2 cellular contexts compared by ENCODE assay signal in the genomic region with DNA sequence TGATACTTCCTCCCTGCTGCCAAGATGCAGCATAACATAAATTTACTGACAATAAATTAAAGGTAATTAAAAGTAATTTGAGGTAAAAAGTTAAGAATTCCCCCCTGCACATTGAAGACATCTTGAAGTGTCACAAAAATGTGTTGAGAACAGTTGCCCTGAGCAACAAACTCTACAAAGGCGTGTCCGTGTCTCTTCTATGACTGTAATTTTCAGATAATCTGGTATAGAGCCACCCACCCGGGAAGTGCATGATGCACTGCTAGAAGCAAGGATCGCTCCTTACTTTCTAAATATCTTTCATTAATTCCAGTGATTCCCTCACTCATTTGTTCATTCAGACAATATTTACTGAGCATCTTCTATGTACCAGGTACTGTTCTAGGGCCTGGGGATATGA.
TF ChIP-seq lines count a peak whose summit lies in the region.

No MANE protein-coding gene starts in this region.

TF ChIP-seq in GM23338, 12 proteins besides CTCF, POLR2A, EP300 and RAD21:
- TF ChIP-seq EZH2phosphoT487 (IDR thresholded peaks at IDR 0.05; ENCODE audit: unreplicated experiment) (no peak), STAT1 (IDR thresholded peaks at IDR 0.05; ENCODE audit: unreplicated experiment) (no peak), CREB1 (CRISPR knock-in tag; IDR thresholded peaks at IDR 0.05; ENCODE audit: low read depth) (no peak), POLR2AphosphoS5 (IDR thresholded peaks at IDR 0.05; ENCODE audit: low read depth) (no peak), EZH2 (IDR thresholded peaks at IDR 0.05; ENCODE audit: low read depth, unreplicated experiment) (no peak), JUNB (IDR thresholded peaks at IDR 0.05; ENCODE audit: unreplicated experiment) (no peak)
- TF ChIP-seq, protein P1, sequence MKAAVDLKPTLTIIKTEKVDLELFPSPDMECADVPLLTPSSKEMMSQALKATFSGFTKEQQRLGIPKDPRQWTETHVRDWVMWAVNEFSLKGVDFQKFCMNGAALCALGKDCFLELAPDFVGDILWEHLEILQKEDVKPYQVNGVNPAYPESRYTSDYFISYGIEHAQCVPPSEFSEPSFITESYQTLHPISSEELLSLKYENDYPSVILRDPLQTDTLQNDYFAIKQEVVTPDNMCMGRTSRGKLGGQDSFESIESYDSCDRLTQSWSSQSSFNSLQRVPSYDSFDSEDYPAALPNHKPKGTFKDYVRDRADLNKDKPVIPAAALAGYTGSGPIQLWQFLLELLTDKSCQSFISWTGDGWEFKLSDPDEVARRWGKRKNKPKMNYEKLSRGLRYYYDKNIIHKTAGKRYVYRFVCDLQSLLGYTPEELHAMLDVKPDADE (IDR thresholded peaks at IDR 0.05) = no peak
- TF ChIP-seq, protein P2, sequence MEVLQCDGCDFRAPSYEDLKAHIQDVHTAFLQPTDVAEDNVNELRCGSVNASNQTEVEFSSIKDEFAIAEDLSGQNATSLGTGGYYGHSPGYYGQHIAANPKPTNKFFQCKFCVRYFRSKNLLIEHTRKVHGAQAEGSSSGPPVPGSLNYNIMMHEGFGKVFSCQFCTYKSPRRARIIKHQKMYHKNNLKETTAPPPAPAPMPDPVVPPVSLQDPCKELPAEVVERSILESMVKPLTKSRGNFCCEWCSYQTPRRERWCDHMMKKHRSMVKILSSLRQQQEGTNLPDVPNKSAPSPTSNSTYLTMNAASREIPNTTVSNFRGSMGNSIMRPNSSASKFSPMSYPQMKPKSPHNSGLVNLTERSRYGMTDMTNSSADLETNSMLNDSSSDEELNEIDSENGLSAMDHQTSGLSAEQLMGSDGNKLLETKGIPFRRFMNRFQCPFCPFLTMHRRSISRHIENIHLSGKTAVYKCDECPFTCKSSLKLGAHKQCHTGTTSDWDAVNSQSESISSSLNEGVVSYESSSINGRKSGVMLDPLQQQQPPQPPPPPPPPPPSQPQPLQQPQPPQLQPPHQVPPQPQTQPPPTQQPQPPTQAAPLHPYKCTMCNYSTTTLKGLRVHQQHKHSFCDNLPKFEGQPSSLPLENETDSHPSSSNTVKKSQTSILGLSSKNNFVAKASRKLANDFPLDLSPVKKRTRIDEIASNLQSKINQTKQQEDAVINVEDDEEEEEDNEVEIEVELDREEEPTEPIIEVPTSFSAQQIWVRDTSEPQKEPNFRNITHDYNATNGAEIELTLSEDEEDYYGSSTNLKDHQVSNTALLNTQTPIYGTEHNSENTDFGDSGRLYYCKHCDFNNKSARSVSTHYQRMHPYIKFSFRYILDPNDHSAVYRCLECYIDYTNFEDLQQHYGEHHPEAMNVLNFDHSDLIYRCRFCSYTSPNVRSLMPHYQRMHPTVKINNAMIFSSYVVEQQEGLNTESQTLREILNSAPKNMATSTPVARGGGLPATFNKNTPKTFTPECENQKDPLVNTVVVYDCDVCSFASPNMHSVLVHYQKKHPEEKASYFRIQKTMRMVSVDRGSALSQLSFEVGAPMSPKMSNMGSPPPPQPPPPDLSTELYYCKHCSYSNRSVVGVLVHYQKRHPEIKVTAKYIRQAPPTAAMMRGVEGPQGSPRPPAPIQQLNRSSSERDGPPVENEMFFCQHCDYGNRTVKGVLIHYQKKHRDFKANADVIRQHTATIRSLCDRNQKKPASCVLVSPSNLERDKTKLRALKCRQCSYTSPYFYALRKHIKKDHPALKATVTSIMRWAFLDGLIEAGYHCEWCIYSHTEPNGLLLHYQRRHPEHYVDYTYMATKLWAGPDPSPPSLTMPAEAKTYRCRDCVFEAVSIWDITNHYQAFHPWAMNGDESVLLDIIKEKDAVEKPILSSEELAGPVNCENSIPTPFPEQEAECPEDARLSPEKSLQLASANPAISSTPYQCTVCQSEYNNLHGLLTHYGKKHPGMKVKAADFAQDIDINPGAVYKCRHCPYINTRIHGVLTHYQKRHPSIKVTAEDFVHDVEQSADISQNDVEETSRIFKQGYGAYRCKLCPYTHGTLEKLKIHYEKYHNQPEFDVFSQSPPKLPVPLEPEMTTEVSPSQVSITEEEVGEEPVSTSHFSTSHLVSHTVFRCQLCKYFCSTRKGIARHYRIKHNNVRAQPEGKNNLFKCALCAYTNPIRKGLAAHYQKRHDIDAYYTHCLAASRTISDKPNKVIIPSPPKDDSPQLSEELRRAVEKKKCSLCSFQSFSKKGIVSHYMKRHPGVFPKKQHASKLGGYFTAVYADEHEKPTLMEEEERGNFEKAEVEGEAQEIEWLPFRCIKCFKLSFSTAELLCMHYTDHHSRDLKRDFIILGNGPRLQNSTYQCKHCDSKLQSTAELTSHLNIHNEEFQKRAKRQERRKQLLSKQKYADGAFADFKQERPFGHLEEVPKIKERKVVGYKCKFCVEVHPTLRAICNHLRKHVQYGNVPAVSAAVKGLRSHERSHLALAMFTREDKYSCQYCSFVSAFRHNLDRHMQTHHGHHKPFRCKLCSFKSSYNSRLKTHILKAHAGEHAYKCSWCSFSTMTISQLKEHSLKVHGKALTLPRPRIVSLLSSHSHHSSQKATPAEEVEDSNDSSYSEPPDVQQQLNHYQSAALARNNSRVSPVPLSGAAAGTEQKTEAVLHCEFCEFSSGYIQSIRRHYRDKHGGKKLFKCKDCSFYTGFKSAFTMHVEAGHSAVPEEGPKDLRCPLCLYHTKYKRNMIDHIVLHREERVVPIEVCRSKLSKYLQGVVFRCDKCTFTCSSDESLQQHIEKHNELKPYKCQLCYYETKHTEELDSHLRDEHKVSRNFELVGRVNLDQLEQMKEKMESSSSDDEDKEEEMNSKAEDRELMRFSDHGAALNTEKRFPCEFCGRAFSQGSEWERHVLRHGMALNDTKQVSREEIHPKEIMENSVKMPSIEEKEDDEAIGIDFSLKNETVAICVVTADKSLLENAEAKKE (CRISPR knock-in tag; IDR thresholded peaks at IDR 0.05) = no peak

TF ChIP-seq in H1, 55 proteins besides CTCF, POLR2A, EP300 and RAD21:
- TF ChIP-seq TCF12 (IDR thresholded peaks at IDR 0.05; ENCODE audit: low read depth, low read length) (no peak), EZH2 (IDR thresholded peaks at IDR 0.05; ENCODE audit: low read depth, low read length, severe bottlenecking) (no peak), BCL11A (IDR thresholded peaks at IDR 0.05; ENCODE audit: low read depth in 2 of 2, low read length in 2 of 2) (no peak), JUN (IDR thresholded peaks at IDR 0.05; ENCODE audit: low read depth, low read length) (no peak), SIN3A (conservative IDR thresholded peaks at IDR 0.05 in 1 of 2, IDR thresholded peaks at IDR 0.05 in 1 of 2; ENCODE audit: low read depth in 1 of 2, low read length in 2 of 2) (no peak)
